In the genomic region with DNA sequence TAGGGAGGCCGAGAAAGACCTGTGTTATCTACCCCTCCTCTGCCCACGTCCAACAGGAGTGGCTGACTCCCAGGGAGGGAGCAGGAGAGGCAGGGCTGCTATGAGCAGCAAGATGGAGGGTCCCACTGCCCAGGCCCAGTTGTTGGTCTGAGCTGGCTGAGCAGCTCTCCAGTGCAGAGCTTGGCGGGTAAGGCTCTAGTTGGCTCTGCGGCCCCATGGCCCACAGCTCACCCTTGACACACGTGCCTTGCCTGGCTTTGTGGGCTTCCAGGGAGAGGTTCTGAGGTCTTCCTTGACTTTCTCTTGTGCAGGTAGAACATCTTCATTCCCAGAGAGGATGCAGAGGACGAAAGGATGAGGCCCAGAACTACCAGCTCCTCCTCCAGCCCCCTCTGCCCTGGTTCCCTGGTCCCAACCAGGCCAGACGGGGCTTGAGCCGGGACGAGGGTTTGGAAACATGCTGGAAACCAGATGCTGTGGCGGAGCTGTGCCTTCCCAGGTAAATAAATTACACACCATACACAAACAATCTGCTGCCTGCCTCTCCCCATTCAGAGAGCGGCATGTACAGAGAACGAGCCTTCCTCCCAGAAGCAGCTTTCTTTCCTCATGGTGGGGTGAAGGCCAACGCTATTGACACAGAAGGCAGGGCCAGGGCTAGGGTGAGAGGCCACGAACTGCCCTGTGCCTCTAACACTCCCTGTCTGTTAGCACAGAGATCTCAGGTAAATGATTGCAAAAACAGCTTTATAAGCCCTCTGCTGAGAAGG, we compare ENCODE assay signal across 19 cellular contexts. TPM values are rescaled to one million over a fixed set of nuclear protein-coding genes. Genes with fewer than 3 reads are reported as not detected.
"Had no signal": no experiment of that assay in that cellular context is flagged by ENCODE, and none has a peak within 500 bp of the region (broad histone marks: within the 10 kb centered on the region; RNA-seq: fewer than 3 reads in every experiment).

No MANE protein-coding gene starts in this region.

- DNase-seq: activated CD8-positive, alpha-beta memory T cell treated with anti-CD3 and anti-CD28 coated beads, Interleukin-2, amount 50 U/mL, for 4 hours; activated CD8-positive, alpha-beta T cell treated with anti-CD3 and anti-CD28 coated beads for 36 hours; activated naive CD4-positive, alpha-beta T cell; cortex of kidney; effector memory CD4-positive, alpha-beta T cell; gastrocnemius medialis; heart right ventricle; kidney; lower lobe of right lung; naive thymus-derived CD4-positive, alpha-beta T cell; right cardiac atrium; stimulated activated CD4-positive, alpha-beta T cell treated with anti-CD3 and anti-CD28 coated beads, Interleukin-12 subunit alpha, Interleukin-12 subunit beta, amount 100 ng/mL, for 4 hours; stimulated activated naive CD4-positive, alpha-beta T cell; T-cell; T1000; upper lobe of left lung had no signal

- ATAC-seq: activated CD8-positive, alpha-beta T cell treated with anti-CD3 and anti-CD28 coated beads for 36 hours; gastrocnemius medialis; heart right ventricle; lower lobe of right lung; naive thymus-derived CD4-positive, alpha-beta T cell; right cardiac atrium; T-cell had no signal

- H3K4me3 ChIP-seq: ascending aorta, cardiac muscle cell, gastrocnemius medialis, heart right ventricle, lower lobe of right lung, upper lobe of left lung had no signal

- H3K9me3 ChIP-seq: ascending aorta, gastrocnemius medialis, heart right ventricle, lower lobe of right lung, upper lobe of left lung had no signal

- H3K27me3 ChIP-seq: ascending aorta, cardiac muscle cell, gastrocnemius medialis, heart right ventricle, upper lobe of left lung had no signal

- H3K36me3 ChIP-seq: ascending aorta, cardiac muscle cell, gastrocnemius medialis, heart right ventricle, lower lobe of right lung, upper lobe of left lung had no signal

- H3K4me1 ChIP-seq: ascending aorta, gastrocnemius medialis, heart right ventricle, lower lobe of right lung, upper lobe of left lung had no signal

- H3K27ac ChIP-seq: ascending aorta, cardiac muscle cell, epithelial cell of prostate, gastrocnemius medialis, heart right ventricle, lower lobe of right lung, upper lobe of left lung had no signal

RNA-seq across cellular contexts. Expression of gene DSCAML1, which starts 48.1 kb away (rescaled TPM):
- total RNA-seq: ascending aorta had no signal
